ENCODE assay signal across 15 cellular contexts in the genomic region with DNA sequence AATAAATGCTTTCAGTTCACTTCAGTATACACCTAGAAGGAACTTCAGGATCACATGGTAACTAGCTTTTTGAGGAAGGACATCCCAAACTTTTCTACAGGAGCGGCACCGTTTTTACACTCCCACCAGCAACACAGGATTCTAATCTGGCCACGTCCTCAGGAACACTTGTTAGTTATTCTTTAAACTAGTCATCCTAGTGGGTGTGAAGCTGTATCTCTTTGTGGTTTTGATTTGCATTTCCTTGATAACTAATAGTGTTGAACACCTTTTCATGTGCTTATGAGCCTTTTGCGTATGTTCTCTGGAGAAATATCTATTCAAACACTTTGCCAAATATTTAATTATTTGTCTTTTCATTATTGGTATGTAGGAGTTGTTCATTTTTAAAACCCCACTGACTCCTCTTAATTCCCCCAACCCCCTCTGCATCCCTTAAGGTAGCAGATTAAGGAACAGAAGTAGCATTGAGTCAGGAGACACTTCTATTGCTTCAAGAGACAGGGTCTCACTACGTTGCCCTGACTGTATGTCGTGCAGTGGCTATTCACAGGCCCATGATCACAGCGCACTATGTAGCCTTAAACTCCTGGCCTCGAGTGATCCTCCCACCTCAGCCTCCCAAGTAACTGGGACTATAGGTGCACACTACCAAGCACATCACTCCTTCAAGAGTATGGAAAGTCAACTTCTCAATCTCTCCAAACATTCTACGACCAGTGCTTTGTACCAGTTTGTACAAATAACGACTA. TPM values are rescaled to one million over a fixed set of nuclear protein-coding genes. Genes with fewer than 3 reads are reported as not detected.
DNase-seq lines count a peak whose midpoint lies in the region; ATAC-seq lines count a peak whose summit lies in the region.
"Had no signal": no experiment of that assay in that cellular context is flagged by ENCODE, and none has a peak within 500 bp of the region (broad histone marks: within the 10 kb centered on the region; RNA-seq: fewer than 3 reads in every experiment).

No MANE protein-coding gene starts in this region.

- no peaks in the 10 kb centered on the region for H3K27me3 ChIP-seq in BLaER1
- H3K27me3 ChIP-seq in naive thymus-derived CD4-positive, alpha-beta T cell (ENCODE audit: control insufficient read depth in 2 of 2, insufficient read depth in 2 of 2, low read length in 2 of 2), result no peaks in the 10 kb centered on the region
- H3K27me3 ChIP-seq: ovary, thyroid gland had no signal

- no peak overlapping the region for H3K9ac ChIP-seq in BLaER1

- no peaks in the 10 kb centered on the region for H3K9me3 ChIP-seq in BLaER1
- H3K9me3 ChIP-seq in naive thymus-derived CD4-positive, alpha-beta T cell (ENCODE audit: control insufficient read depth in 2 of 3, low read length in 3 of 3), result no peaks in the 10 kb centered on the region
- H3K9me3 ChIP-seq: ovary, thyroid gland had no signal

- intact Hi-C loops in naive thymus-derived CD4-positive, alpha-beta T cell (cut with micrococcal nuclease), result loop anchor here in 1 of 2 donors (2.0 kb wide), 1 partner anchor 24 kb away; no protein-coding TSS in a partner anchor

- no peak overlapping the region for H3K4me3 ChIP-seq in BLaER1
- H3K4me3 ChIP-seq in naive thymus-derived CD4-positive, alpha-beta T cell (ENCODE audit: low read length), result peak overlapping the region; percentile 5
- H3K4me3 ChIP-seq: ovary, thyroid gland had no signal

- peak overlapping the region; percentile 60 for H3K27ac Mint-ChIP-seq in activated naive CD8-positive, alpha-beta T cell treated with anti-CD3 and anti-CD28 coated beads for 36 hours
- H3K27ac Mint-ChIP-seq in naive thymus-derived CD4-positive, alpha-beta T cell, result peak overlapping the region; percentile 46 to 88 (median 86)

- H3K4me2 ChIP-seq in BLaER1, result 0 out of 2 replicates have a peak overlapping the region, but pooled peaks have one; percentile 8

- peaks cover 67% of the 10 kb centered on the region for H3K4me1 Mint-ChIP-seq in activated naive CD8-positive, alpha-beta T cell treated with anti-CD3 and anti-CD28 coated beads for 36 hours
- peaks cover 52 to 96% (median 75%) of the 10 kb centered on the region in 7 donors for H3K4me1 Mint-ChIP-seq in naive thymus-derived CD4-positive, alpha-beta T cell

- ATAC-seq in GM19324 (IDR thresholded peaks at IDR 0.05; ENCODE audit: low FRiP score, unreplicated experiment) (peak; percentile 44), HG03439 (IDR thresholded peaks at IDR 0.05; ENCODE audit: unreplicated experiment) (no peak), GM18511 (IDR thresholded peaks at IDR 0.05; ENCODE audit: unreplicated experiment) (no peak)
- peak; percentile 66 for ATAC-seq in naive thymus-derived CD4-positive, alpha-beta T cell
- ATAC-seq: SK-N-SH treated with all-trans-retinoic acid at 6 μM for 48 hours had no signal

- no peaks in the 10 kb centered on the region for H3K9me3 Mint-ChIP-seq in activated naive CD8-positive, alpha-beta T cell treated with anti-CD3 and anti-CD28 coated beads for 36 hours
- no peaks in the 10 kb centered on the region for H3K9me3 Mint-ChIP-seq in naive thymus-derived CD4-positive, alpha-beta T cell
- H3K9me3 Mint-ChIP-seq: CD14-positive monocyte had no signal

- CTCF ChIA-PET in naive thymus-derived CD4-positive, alpha-beta T cell (lab: Charles Lee), result interaction anchor here (1.0 kb wide), 1 partner anchor 9 kb away, joined by 5 read pairs; no protein-coding TSS in a partner anchor

- H3K27ac ChIP-seq in BLaER1, result no peak overlapping the region
- H3K27ac ChIP-seq in naive thymus-derived CD4-positive, alpha-beta T cell (ENCODE audit: low read depth, low read length), result peak overlapping the region; percentile 44
- H3K27ac ChIP-seq: ovary had no signal

- H3K36me3 ChIP-seq in BLaER1, result peaks cover 92% of the 10 kb centered on the region
- peaks cover 3 to 6% (median 4%) of the 10 kb centered on the region in 3 experiments for H3K36me3 ChIP-seq in naive thymus-derived CD4-positive, alpha-beta T cell (ENCODE audit: control insufficient read depth in 2 of 3, insufficient read depth in 3 of 3, low read length in 3 of 3)
- H3K36me3 ChIP-seq: ovary, thyroid gland had no signal

- H4K20me1 ChIP-seq in BLaER1, result peaks cover 100% of the 10 kb centered on the region

- POLR2A ChIA-PET in naive thymus-derived CD4-positive, alpha-beta T cell (lab: Charles Lee), result interaction anchor here (0.8 kb wide), 1 partner anchor 102 kb away, joined by 5 read pairs; no protein-coding TSS in a partner anchor

- peaks cover 37% of the 10 kb centered on the region for H3K36me3 Mint-ChIP-seq in activated naive CD8-positive, alpha-beta T cell treated with anti-CD3 and anti-CD28 coated beads for 36 hours
- peaks cover 0 to 4% (median 4%) of the 10 kb centered on the region in 5 donors for H3K36me3 Mint-ChIP-seq in naive thymus-derived CD4-positive, alpha-beta T cell

- H3K4me1 ChIP-seq in BLaER1, result peaks cover 85% of the 10 kb centered on the region
- H3K4me1 ChIP-seq in naive thymus-derived CD4-positive, alpha-beta T cell (ENCODE audit: control insufficient read depth in 2 of 2, insufficient read depth in 2 of 2, low read length in 2 of 2), result peaks cover 55 to 62% of the 10 kb centered on the region in 2 donors

- DNase-seq in activated naive CD8-positive, alpha-beta T cell treated with anti-CD3 and anti-CD28 coated beads for 36 hours, result no peak
- no peak for DNase-seq in naive thymus-derived CD4-positive, alpha-beta T cell
- DNase-seq in LoVo (ENCODE audit: low spot score) (no peak), C1 segment of cervical spinal cord (lab: John Stamatoyannopoulos, UW) (no peak)
- DNase-seq: cerebellar nuclear complex; NCI-H510A treated with DMSO at 0.1 percent for 48 hours; ovary; stimulated activated CD4-positive, alpha-beta T cell treated with anti-CD3 and anti-CD28 coated beads, Interleukin-4, amount 100 ng/mL, for 24 hours; thyroid gland had no signal

- H3K4me3 Mint-ChIP-seq in activated naive CD8-positive, alpha-beta T cell treated with anti-CD3 and anti-CD28 coated beads for 36 hours, result peak overlapping the region; percentile 29
- peak overlapping the region; percentile 1 to 81 (median 58) for H3K4me3 Mint-ChIP-seq in naive thymus-derived CD4-positive, alpha-beta T cell
- H3K4me3 Mint-ChIP-seq: CD14-positive monocyte had no signal

- no peaks in the 10 kb centered on the region for H3K27me3 Mint-ChIP-seq in activated naive CD8-positive, alpha-beta T cell treated with anti-CD3 and anti-CD28 coated beads for 36 hours
- no peaks in the 10 kb centered on the region for H3K27me3 Mint-ChIP-seq in naive thymus-derived CD4-positive, alpha-beta T cell

RNA-seq across cellular contexts. Expression of gene YWHAE, which starts 25.4 kb away (rescaled TPM):
- 100 to 1,000 TPM; 550 to 555 TPM for total RNA-seq in activated naive CD8-positive, alpha-beta T cell treated with anti-CD3 and anti-CD28 coated beads for 36 hours
- total RNA-seq in naive thymus-derived CD4-positive, alpha-beta T cell, result 100 to 1,000 TPM; 119 to 317 (median 127) TPM
- polyA plus RNA-seq in naive thymus-derived CD4-positive, alpha-beta T cell, result 10 to 100 TPM; 30.6 to 37.3 TPM

Comparison
In these comparisons a context has a peak if more than half of its experiments do, and no peak if none do; other contexts are left out.
1. ATAC-seq: peak in GM19324 (single experiment) and naive thymus-derived CD4-positive, alpha-beta T cell (single experiment); none in HG03439 (single experiment) and GM18511 (single experiment).